In the genomic region with DNA sequence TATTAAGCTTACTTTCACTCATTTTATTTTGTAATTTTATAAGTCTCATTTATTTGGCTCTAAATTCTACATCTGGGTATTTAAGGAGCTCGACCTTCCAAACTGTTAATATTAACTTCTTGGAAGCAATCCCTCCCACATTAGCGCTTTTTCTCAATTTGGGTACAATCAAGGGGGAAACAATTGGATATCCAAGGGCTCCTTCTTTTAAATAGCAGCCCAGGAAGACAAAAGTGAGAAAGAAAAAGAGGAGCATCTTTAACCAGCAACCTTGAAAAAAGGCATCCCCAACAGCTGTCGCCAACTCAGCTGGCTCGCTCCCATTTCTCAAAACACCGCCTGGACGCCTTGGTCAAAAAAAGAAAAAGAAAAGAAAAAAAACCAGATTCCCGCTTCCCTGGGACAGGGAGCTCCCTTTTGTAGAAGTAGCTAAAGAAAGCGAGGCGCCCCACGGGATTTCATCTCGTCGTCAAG, we compare ENCODE assay signal across 1 cellular context.
TF ChIP-seq lines count a peak whose summit lies in the region.

No MANE protein-coding gene starts in this region.

TF ChIP-seq in K562, 482 proteins besides CTCF, POLR2A, EP300 and RAD21 (continued from another document):
- no peak for TF ChIP-seq GMEB1 (CRISPR knock-in tag; IDR thresholded peaks at IDR 0.05)
- no peak for TF ChIP-seq SRSF9 (IDR thresholded peaks at IDR 0.05; ENCODE audit: borderline replicate concordance, low read depth, low read length)
- TF ChIP-seq ARID3A (IDR thresholded peaks at IDR 0.05; ENCODE audit: borderline replicate concordance, low read depth, low read length): no peak
- no peak for TF ChIP-seq BDP1 (IDR thresholded peaks at IDR 0.05; ENCODE audit: insufficient read depth, insufficient read length)
- TF ChIP-seq ID3 (CRISPR knock-in tag; IDR thresholded peaks at IDR 0.05): no peak
- no peak for TF ChIP-seq ID3 (tag; IDR thresholded peaks at IDR 0.05)
- TF ChIP-seq ZNF589 (CRISPR knock-in tag; IDR thresholded peaks at IDR 0.05; ENCODE audit: low read depth): no peak
- no peak for TF ChIP-seq SMARCA5 (IDR thresholded peaks at IDR 0.05)
- TF ChIP-seq CBX2 (IDR thresholded peaks at IDR 0.05; ENCODE audit: insufficient read depth, low read length, poor library complexity, severe bottlenecking): peak; percentile 96
- no peak for TF ChIP-seq ZFP30 (CRISPR knock-in tag; IDR thresholded peaks at IDR 0.05; ENCODE audit: borderline replicate concordance)
